ENCODE assay signal across 9 cellular contexts in genomic region chr5:220008-220407, GRCh38. TPM values are rescaled to one million over a fixed set of nuclear protein-coding genes. Genes with fewer than 3 reads are reported as not detected.
DNase-seq lines count a peak whose midpoint lies in the region; ATAC-seq and TF ChIP-seq lines count a peak whose summit lies in the region.
"Had no signal": no experiment of that assay in that cellular context is flagged by ENCODE, and none has a peak within 500 bp of the region (broad histone marks: within the 10 kb centered on the region; RNA-seq: fewer than 3 reads in every experiment).

No MANE protein-coding gene starts in this region.

- H3K4me3 ChIP-seq in BLaER1 (peak overlapping the region; percentile 100), mesenchymal stem cell (ENCODE audit: insufficient read depth in 1 of 2, low read depth in 1 of 2, low read length in 2 of 2) (peak overlapping the region in 1 of 2 experiments; percentile 86), WERI-Rb-1 (ENCODE audit: low read depth, low read length) (no peak overlapping the region)

- no peak overlapping the region for H4K8ac ChIP-seq in mesenchymal stem cell (ENCODE audit: low read length)

- peaks cover 26% of the 10 kb centered on the region for H3K36me3 ChIP-seq in BLaER1
- H3K36me3 ChIP-seq in mesenchymal stem cell (ENCODE audit: control insufficient read depth in 1 of 2, insufficient read depth in 2 of 2, low read depth in 1 of 2, low read length in 2 of 2): peaks cover 11 to 14% of the 10 kb centered on the region in 2 experiments
- peaks cover 22% of the 10 kb centered on the region for H3K36me3 ChIP-seq in WERI-Rb-1

- no peaks in the 10 kb centered on the region for H3K27me3 ChIP-seq in BLaER1
- no peaks in the 10 kb centered on the region for H3K27me3 ChIP-seq in mesenchymal stem cell (ENCODE audit: control insufficient read depth in 1 of 2, insufficient read depth in 1 of 2, low read length in 2 of 2)
- no peaks in the 10 kb centered on the region for H3K27me3 ChIP-seq in WERI-Rb-1 (ENCODE audit: insufficient read depth, low read depth, severe bottlenecking)

- H3K27ac ChIP-seq in BLaER1 (peak overlapping the region; percentile 97), mesenchymal stem cell (ENCODE audit: low read length, poor library complexity, severe bottlenecking) (no peak overlapping the region), WERI-Rb-1 (no peak overlapping the region)

- no peak overlapping the region for H3K4ac ChIP-seq in mesenchymal stem cell (ENCODE audit: low read depth in 1 of 2, low read length in 2 of 2)

- no peak overlapping the region for H2AK5ac ChIP-seq in mesenchymal stem cell (ENCODE audit: low read length, severe bottlenecking)

- H3K27ac Mint-ChIP-seq in activated naive CD4-positive, alpha-beta T cell treated with anti-CD3 and anti-CD28 coated beads, Interleukin-2, amount 50 U/mL, for 72 hours: peak overlapping the region; percentile 80 to 97

- peaks cover 15 to 24% of the 10 kb centered on the region in 2 donors for H3K36me3 Mint-ChIP-seq in activated naive CD4-positive, alpha-beta T cell treated with anti-CD3 and anti-CD28 coated beads, Interleukin-2, amount 50 U/mL, for 72 hours

- H2BK12ac ChIP-seq in mesenchymal stem cell (ENCODE audit: low read length in 2 of 2): no peak overlapping the region

- H3K79me1 ChIP-seq in mesenchymal stem cell (replicated peaks; ENCODE audit: low read length, poor library complexity, severe bottlenecking): peaks cover 10% of the 10 kb centered on the region

- H3K9ac ChIP-seq in BLaER1 (peak overlapping the region; percentile 98), mesenchymal stem cell (ENCODE audit: low read length) (peak overlapping the region; percentile 88)

- peaks cover 53% of the 10 kb centered on the region for H3K4me1 ChIP-seq in BLaER1
- H3K4me1 ChIP-seq in mesenchymal stem cell (ENCODE audit: control insufficient read depth, insufficient read depth, low read depth, low read length): peaks cover 5% of the 10 kb centered on the region

- no peak overlapping the region for H2BK120ac ChIP-seq in mesenchymal stem cell (ENCODE audit: low read depth, low read length)

- no peak overlapping the region for H2AFZ ChIP-seq in mesenchymal stem cell (ENCODE audit: low read depth, low read length)

- WGBS in mesenchymal stem cell: 64% methylated on average over 2 of the region's 3 CpGs

- H4K20me1 ChIP-seq in BLaER1: peaks cover 70% of the 10 kb centered on the region

- H4K91ac ChIP-seq in mesenchymal stem cell (ENCODE audit: low read length): no peak overlapping the region

- TF ChIP-seq CTCF in WERI-Rb-1 (IDR thresholded peaks at IDR 0.05; ENCODE audit: low read depth, low read length): no peak

- DNase-seq in activated naive CD4-positive, alpha-beta T cell treated with anti-CD3 and anti-CD28 coated beads, Interleukin-2, amount 50 U/mL, for 72 hours (ENCODE audit: low spot score in 2 of 2): no peak
- peak; percentile 47 for DNase-seq in mesenchymal stem cell
- DNase-seq in NCI-H1436 treated with DMSO at 0.1 percent for 48 hours (lab: John Stamatoyannopoulos, UW): no peak
- DNase-seq in WERI-Rb-1: no peak
- DNase-seq in NCI-H69 (lab: John Stamatoyannopoulos, UW): no peak

- H3K23ac ChIP-seq in mesenchymal stem cell (ENCODE audit: low read length in 2 of 2): no peak overlapping the region

- no peak overlapping the region for H3K14ac ChIP-seq in mesenchymal stem cell (ENCODE audit: low read length in 2 of 2)

- H2BK15ac ChIP-seq in mesenchymal stem cell (ENCODE audit: low read depth, poor library complexity, severe bottlenecking): no peak overlapping the region

- no peak overlapping the region for H2BK5ac ChIP-seq in mesenchymal stem cell (ENCODE audit: low read depth, low read length, poor library complexity, severe bottlenecking)

- no peaks in the 10 kb centered on the region for H3K9me3 ChIP-seq in BLaER1
- H3K9me3 ChIP-seq in mesenchymal stem cell (ENCODE audit: control insufficient read depth, low read length): no peaks in the 10 kb centered on the region
- H3K9me3 ChIP-seq in WERI-Rb-1 (ENCODE audit: severe bottlenecking): no peaks in the 10 kb centered on the region

- H3K9me3 Mint-ChIP-seq in activated naive CD4-positive, alpha-beta T cell treated with anti-CD3 and anti-CD28 coated beads, Interleukin-2, amount 50 U/mL, for 72 hours: no peaks in the 10 kb centered on the region

- H3K4me2 ChIP-seq in BLaER1: peak overlapping the region; percentile 93
- no peak overlapping the region for H3K4me2 ChIP-seq in mesenchymal stem cell (ENCODE audit: low read length, poor library complexity, severe bottlenecking)

- ATAC-seq in GM21737 (IDR thresholded peaks at IDR 0.05; ENCODE audit: unreplicated experiment) (peak; percentile 30), HG02588 (IDR thresholded peaks at IDR 0.05; ENCODE audit: unreplicated experiment) (no peak)
- ATAC-seq in activated naive CD4-positive, alpha-beta T cell treated with anti-CD3 and anti-CD28 coated beads, Interleukin-2, amount 50 U/mL, for 72 hours: no peak

- H3K18ac ChIP-seq in mesenchymal stem cell (ENCODE audit: low read depth in 1 of 2, low read length in 2 of 2): no peak overlapping the region

RNA-seq across cellular contexts. Expression of gene SDHA, which starts 1.9 kb away (rescaled TPM):
- 100 to 1,000 TPM; 156 to 198 TPM for total RNA-seq in activated naive CD4-positive, alpha-beta T cell treated with anti-CD3 and anti-CD28 coated beads, Interleukin-2, amount 50 U/mL, for 72 hours
- polyA plus RNA-seq in mesenchymal stem cell (2013, experiment 1 of 2): 101 TPM
- 110 TPM for polyA plus RNA-seq in mesenchymal stem cell (2013, experiment 2 of 2)

RNA-seq across cellular contexts. Expression of gene CCDC127, which starts 2.1 kb away (rescaled TPM):
- total RNA-seq in activated naive CD4-positive, alpha-beta T cell treated with anti-CD3 and anti-CD28 coated beads, Interleukin-2, amount 50 U/mL, for 72 hours: 1 to 10 TPM; 6.1 to 7.3 TPM
- 3.9 TPM for polyA plus RNA-seq in mesenchymal stem cell (2013, experiment 1 of 2)
- 3.8 TPM for polyA plus RNA-seq in mesenchymal stem cell (2013, experiment 2 of 2)

RNA-seq across cellular contexts. Expression of gene LRRC14B, which starts 28.7 kb away (rescaled TPM):
- total RNA-seq in activated naive CD4-positive, alpha-beta T cell treated with anti-CD3 and anti-CD28 coated beads, Interleukin-2, amount 50 U/mL, for 72 hours: under 1 TPM in 1 of 2 donors, not detected in 1; 0.16 TPM
- not detected for polyA plus RNA-seq in mesenchymal stem cell (2013, experiment 1 of 2)
- not detected for polyA plus RNA-seq in mesenchymal stem cell (2013, experiment 2 of 2)
- total RNA-seq: glomerular endothelial cell had no signal

RNA-seq across cellular contexts. Expression of gene PDCD6, which starts 51.4 kb away (rescaled TPM):
- total RNA-seq in activated naive CD4-positive, alpha-beta T cell treated with anti-CD3 and anti-CD28 coated beads, Interleukin-2, amount 50 U/mL, for 72 hours: 10 to 100 TPM; 57.9 to 90.5 TPM
- polyA plus RNA-seq in mesenchymal stem cell (2013, experiment 1 of 2): 71.0 TPM
- polyA plus RNA-seq in mesenchymal stem cell (2013, experiment 2 of 2): 74.3 TPM
